ENCODE assay signal across 1 cellular context in genomic region chr22:42313804-42314581, GRCh38.
TF ChIP-seq lines count a peak whose summit lies in the region.

No MANE protein-coding gene starts in this region.

TF ChIP-seq in HCT116, 20 proteins besides CTCF, POLR2A, EP300 and RAD21 (continued from another document):
- TF ChIP-seq EZH2 (IDR thresholded peaks at IDR 0.05) (no peak), SP1 (IDR thresholded peaks at IDR 0.05; ENCODE audit: low read depth) (peak; percentile 66), CEBPB (IDR thresholded peaks at IDR 0.05; ENCODE audit: low read depth) (no peak; the same call in 1 of the 2 replicates), FOSL1 (IDR thresholded peaks at IDR 0.05; ENCODE audit: low read depth) (peak; percentile 71), TCF7L2 (IDR thresholded peaks at IDR 0.05; ENCODE audit: borderline replicate concordance, extremely low read depth, insufficient read depth, insufficient read length) (peak; percentile 66), ZFX (IDR thresholded peaks at IDR 0.05) (no peak), SIN3A (IDR thresholded peaks at IDR 0.05; ENCODE audit: low read depth) (peak; percentile 80; the same call in 1 of the 2 replicates)
